8 cellular contexts compared by ENCODE assay signal in the genomic region with DNA sequence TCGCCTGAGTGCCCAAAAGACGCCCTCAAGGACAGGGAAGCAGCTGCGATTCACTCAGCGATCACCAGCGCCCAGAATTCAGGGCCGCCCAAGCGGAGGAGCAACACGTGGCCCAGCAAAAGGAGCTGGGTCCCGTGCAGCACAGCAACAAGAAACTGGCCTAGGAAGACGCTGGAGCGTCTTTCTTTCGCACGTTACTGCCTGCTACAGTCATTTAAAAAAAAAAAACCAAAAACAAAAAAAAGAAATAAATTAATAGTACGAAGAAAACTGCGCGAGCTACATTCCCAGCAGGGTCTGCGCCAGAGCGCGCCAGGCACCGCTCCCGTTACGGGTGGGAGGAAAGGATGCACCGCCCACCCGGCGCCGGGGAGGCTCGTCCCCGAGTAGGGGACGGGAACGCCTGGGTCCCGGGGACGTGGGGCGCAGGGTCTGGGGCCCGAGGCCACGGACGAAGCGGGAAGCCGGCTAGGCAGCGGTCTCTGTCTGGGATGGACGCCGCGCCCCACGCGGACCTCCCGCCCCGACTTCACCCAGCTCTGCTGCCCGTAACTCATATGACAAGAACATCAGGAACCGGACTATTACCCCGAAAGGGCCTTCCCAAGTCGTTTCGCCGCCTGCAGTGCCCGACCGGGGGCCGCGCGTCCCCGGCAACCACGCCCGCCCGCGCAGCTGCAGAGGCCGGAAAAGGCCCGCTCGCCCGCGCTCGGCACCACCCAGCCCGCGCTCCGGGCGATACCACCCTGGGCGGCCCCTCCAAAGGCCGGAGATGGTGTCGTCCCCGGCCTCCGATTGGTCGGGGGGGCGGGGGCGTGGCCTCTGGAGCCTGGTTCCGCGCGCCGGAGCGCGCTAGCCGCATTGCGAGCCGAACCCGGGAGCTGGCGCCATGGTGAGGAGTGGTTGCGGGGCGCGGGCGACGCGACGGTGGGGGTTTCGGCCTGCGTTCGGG. TPM values are rescaled to one million over a fixed set of nuclear protein-coding genes. Genes with fewer than 3 reads are reported as not detected.
DNase-seq lines count a peak whose midpoint lies in the region; ATAC-seq and TF ChIP-seq lines count a peak whose summit lies in the region.

A gene with protein sequence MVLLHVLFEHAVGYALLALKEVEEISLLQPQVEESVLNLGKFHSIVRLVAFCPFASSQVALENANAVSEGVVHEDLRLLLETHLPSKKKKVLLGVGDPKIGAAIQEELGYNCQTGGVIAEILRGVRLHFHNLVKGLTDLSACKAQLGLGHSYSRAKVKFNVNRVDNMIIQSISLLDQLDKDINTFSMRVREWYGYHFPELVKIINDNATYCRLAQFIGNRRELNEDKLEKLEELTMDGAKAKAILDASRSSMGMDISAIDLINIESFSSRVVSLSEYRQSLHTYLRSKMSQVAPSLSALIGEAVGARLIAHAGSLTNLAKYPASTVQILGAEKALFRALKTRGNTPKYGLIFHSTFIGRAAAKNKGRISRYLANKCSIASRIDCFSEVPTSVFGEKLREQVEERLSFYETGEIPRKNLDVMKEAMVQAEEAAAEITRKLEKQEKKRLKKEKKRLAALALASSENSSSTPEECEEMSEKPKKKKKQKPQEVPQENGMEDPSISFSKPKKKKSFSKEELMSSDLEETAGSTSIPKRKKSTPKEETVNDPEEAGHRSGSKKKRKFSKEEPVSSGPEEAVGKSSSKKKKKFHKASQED (plus strand): TSS at position 861 of the 952 bp plus-strand sequence. CDS start 29 bp downstream, at position 890.

- H3K4me3 ChIP-seq in DND-41 (ENCODE audit: low read depth in 1 of 2, low read length in 2 of 2) (peak within 1 kb of the TSS; percentile 75 to 86), GM23248 (peak within 1 kb of the TSS; percentile 89)

- peaks cover 43% of the 10 kb centered on the region for H3F3A ChIP-seq in GM23248 (ENCODE audit: insufficient read depth)

- DNase-seq in DND-41 (peak; percentile 95), GM23248 (peak; percentile 93), Kasumi-1 (lab: John Stamatoyannopoulos, UW) (peak; percentile 75 to 84), RPMI8226 (peak; percentile 96), fibroblast of gingiva (ENCODE audit: low read depth) (peak; percentile 92)
- DNase-seq in activated T-helper 1 cell treated with anti-CD3 and anti-CD28 coated beads, Interleukin-2, amount 50 U/mL, for 16 hours (ENCODE audit: low read depth in 1 of 2, low spot score in 1 of 2): peak; percentile 92
- peak; percentile 90 to 99 (median 95) for DNase-seq in naive thymus-derived CD8-positive, alpha-beta T cell
- DNase-seq in stimulated activated naive B cell treated with anti-CD40 and anti-IgM and Interleukin-4, amounts not matched to agents 10 μg/mL and 1 μg/mL and 100 μg/mL, for 72 hours: peak; percentile 94

- POLR2A ChIA-PET in naive thymus-derived CD8-positive, alpha-beta T cell (lab: Charles Lee): interaction anchor here (0.6 to 5.5 kb wide), 21 partner anchors 10 to 571 kb away, joined by 3 to 150 read pairs (median 7); a partner anchor contains a TSS

- H3K4me2 ChIP-seq in DND-41 (ENCODE audit: insufficient read depth, low read length): peak within 1 kb of the TSS; percentile 85
- peak within 1 kb of the TSS; percentile 98 for H3K4me2 ChIP-seq in GM23248 (ENCODE audit: unreplicated experiment)

- no peaks in the 10 kb centered on the region for H3K9me2 ChIP-seq in GM23248 (ENCODE audit: insufficient read depth)

- H3K9me3 ChIP-seq in DND-41 (ENCODE audit: insufficient read depth, low read length, severe bottlenecking) (no peaks in the 10 kb centered on the region), GM23248 (ENCODE audit: low read depth) (no peaks in the 10 kb centered on the region)

- peaks cover 0 to 34% (median 8%) of the 10 kb centered on the region in 3 donors for H3K36me3 Mint-ChIP-seq in naive thymus-derived CD8-positive, alpha-beta T cell
- peaks cover 42 to 44% of the 10 kb centered on the region in 2 donors for H3K36me3 Mint-ChIP-seq in stimulated activated naive B cell treated with anti-CD40 and anti-IgM and Interleukin-4, amounts not matched to agents 10 μg/mL and 1 μg/mL and 100 μg/mL, for 72 hours

- TF ChIP-seq CTCF in DND-41 (IDR thresholded peaks at IDR 0.05; ENCODE audit: borderline replicate concordance, extremely low read depth, low read length, poor library complexity, severe bottlenecking): peak; percentile 6

- H3K9ac ChIP-seq in DND-41 (ENCODE audit: low read depth, low read length) (peak within 1 kb of the TSS; percentile 94), GM23248 (peak within 1 kb of the TSS; percentile 90)

- in situ Hi-C loops in GM23248 (cut with MboI): no loop called here

- H3K79me2 ChIP-seq in DND-41 (ENCODE audit: insufficient read depth, low read length): peaks cover 61% of the 10 kb centered on the region
- H3K79me2 ChIP-seq in GM23248 (ENCODE audit: insufficient read depth): peaks cover 62% of the 10 kb centered on the region

- H3K4me1 ChIP-seq in DND-41 (ENCODE audit: insufficient read depth, low read length) (peaks cover 47% of the 10 kb centered on the region), GM23248 (ENCODE audit: insufficient read depth) (peaks cover 4% of the 10 kb centered on the region; the same call in 1 of the 2 replicates)

- H3K4me3 Mint-ChIP-seq in naive thymus-derived CD8-positive, alpha-beta T cell: peak within 1 kb of the TSS; percentile 84 to 94 (median 89)
- H3K4me3 Mint-ChIP-seq in stimulated activated naive B cell treated with anti-CD40 and anti-IgM and Interleukin-4, amounts not matched to agents 10 μg/mL and 1 μg/mL and 100 μg/mL, for 72 hours: peak within 1 kb of the TSS; percentile 94 to 98

- no peaks in the 10 kb centered on the region for H3K27me3 Mint-ChIP-seq in naive thymus-derived CD8-positive, alpha-beta T cell
- no peaks in the 10 kb centered on the region for H3K27me3 Mint-ChIP-seq in stimulated activated naive B cell treated with anti-CD40 and anti-IgM and Interleukin-4, amounts not matched to agents 10 μg/mL and 1 μg/mL and 100 μg/mL, for 72 hours

- H3K4me1 Mint-ChIP-seq in naive thymus-derived CD8-positive, alpha-beta T cell: peaks cover 7 to 45% (median 36%) of the 10 kb centered on the region in 4 donors
- peaks cover 20 to 41% of the 10 kb centered on the region in 2 donors for H3K4me1 Mint-ChIP-seq in stimulated activated naive B cell treated with anti-CD40 and anti-IgM and Interleukin-4, amounts not matched to agents 10 μg/mL and 1 μg/mL and 100 μg/mL, for 72 hours

- ATAC-seq in DND-41 (ENCODE audit: insufficient read depth, low read depth): peak; percentile 86
- peak; percentile 84 to 87 for ATAC-seq in naive thymus-derived CD8-positive, alpha-beta T cell
- ATAC-seq in stimulated activated naive B cell treated with anti-CD40 and anti-IgM and Interleukin-4, amounts not matched to agents 10 μg/mL and 1 μg/mL and 100 μg/mL, for 72 hours (replicated peaks): peak; percentile 91 to 92

- peaks cover 41% of the 10 kb centered on the region for H3K36me3 ChIP-seq in DND-41 (ENCODE audit: insufficient read depth, low read length)
- H3K36me3 ChIP-seq in GM23248 (ENCODE audit: low read depth): peaks cover 30% of the 10 kb centered on the region

- H3K27ac Mint-ChIP-seq in naive thymus-derived CD8-positive, alpha-beta T cell: peak within 1 kb of the TSS; percentile 81 to 95 (median 91)
- peak within 1 kb of the TSS; percentile 99 for H3K27ac Mint-ChIP-seq in stimulated activated naive B cell treated with anti-CD40 and anti-IgM and Interleukin-4, amounts not matched to agents 10 μg/mL and 1 μg/mL and 100 μg/mL, for 72 hours

- peaks cover 44% of the 10 kb centered on the region for H4K20me1 ChIP-seq in DND-41 (ENCODE audit: insufficient read depth, low read length)
- H4K20me1 ChIP-seq in GM23248 (ENCODE audit: insufficient read depth): no peaks in the 10 kb centered on the region

- no peaks in the 10 kb centered on the region for H3K27me3 ChIP-seq in DND-41 (ENCODE audit: insufficient read depth, low read length, poor library complexity)
- H3K27me3 ChIP-seq in GM23248 (replicated peaks; ENCODE audit: insufficient read depth): no peaks in the 10 kb centered on the region

- no peaks in the 10 kb centered on the region for H3K9me3 Mint-ChIP-seq in naive thymus-derived CD8-positive, alpha-beta T cell
- H3K9me3 Mint-ChIP-seq in stimulated activated naive B cell treated with anti-CD40 and anti-IgM and Interleukin-4, amounts not matched to agents 10 μg/mL and 1 μg/mL and 100 μg/mL, for 72 hours: no peaks in the 10 kb centered on the region

- 1% methylated on average over 64 to 68 of the region's 101 CpGs for WGBS in GM23248 (ENCODE audit: low coverage in 1 of 2, low lambda C conversion rate in 2 of 2, missing lambda C conversion rate in 2 of 2), 2 experiments

- H2AFZ ChIP-seq in DND-41 (ENCODE audit: low read depth, low read length) (peak within 1 kb of the TSS; percentile 84), GM23248 (peak within 1 kb of the TSS; percentile 88)

- H3K27ac ChIP-seq in DND-41 (ENCODE audit: low read length): peak within 1 kb of the TSS; percentile 96
- H3K27ac ChIP-seq in GM23248: peak within 1 kb of the TSS; percentile 83

RNA-seq across cellular contexts. Expression of the gene that starts here (rescaled TPM):
- total RNA-seq in GM23248 (2014; rRNA removed; shearing (Covaris generic)): 123 and 130 TPM in 2 replicates
- 139 and 149 TPM in 2 replicates for polyA plus RNA-seq in GM23248 (2016; fragmentation: Nextera tagmentation; extraction: Ambion mirVana)
- total RNA-seq in naive thymus-derived CD8-positive, alpha-beta T cell: 100 to 1,000 TPM; 271 to 279 TPM
- 100 to 1,000 TPM in 2 of 3 donors, 10 to 100 TPM in 1; 72.3 to 115 (median 107) TPM for polyA plus RNA-seq in naive thymus-derived CD8-positive, alpha-beta T cell

Comparison
In these comparisons a context has a peak if more than half of its experiments do, and no peak if none do; other contexts are left out.
1. Peak in every context shown above with its lines: DNase-seq, ATAC-seq, H3K4me3 ChIP-seq and H3K27ac ChIP-seq.